In the genomic region with DNA sequence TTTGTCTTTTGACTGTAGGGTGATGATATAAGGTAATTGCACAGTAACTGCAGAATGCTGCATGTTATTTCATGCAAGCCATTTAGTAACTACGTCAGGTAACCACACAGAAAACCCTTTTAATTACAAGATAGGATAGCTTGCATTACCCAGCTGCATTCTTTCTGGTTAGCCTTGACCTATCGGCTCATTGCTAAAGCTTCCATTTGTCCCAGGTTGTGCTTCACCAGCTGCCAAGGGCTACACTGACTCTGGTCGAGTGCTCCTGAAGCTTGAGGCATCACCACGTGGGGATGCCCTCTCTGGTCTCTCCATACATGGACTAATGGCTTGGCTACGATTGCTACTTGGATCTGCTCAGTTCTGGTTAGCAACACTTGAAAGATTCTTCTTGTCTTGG, we compare ENCODE assay signal across 20 cellular contexts.
A peak's percentile ranks its signal among the peaks of the same experiment; 100 is the strongest.
DNase-seq lines count a peak whose midpoint lies in the region; ATAC-seq and TF ChIP-seq lines count a peak whose summit lies in the region.
"Had no signal": no experiment of that assay in that cellular context is flagged by ENCODE, and none has a peak within 500 bp of the region (broad histone marks: within the 10 kb centered on the region; RNA-seq: fewer than 3 reads in every experiment).

No MANE protein-coding gene starts in this region.

- H2AK5ac ChIP-seq in IMR-90 (ENCODE audit: low read depth, low read length) = no peak overlapping the region

- H3K4me3 ChIP-seq in IMR-90 (ENCODE audit: insufficient read depth, low read depth, low read length) (no peak overlapping the region), astrocyte of the spinal cord (ENCODE audit: low read depth, low read length) (no peak overlapping the region)
- H3K4me3 ChIP-seq: BLaER1, HAP-1 had no signal

- peaks cover 4% of the 10 kb centered on the region for H3K9me3 Mint-ChIP-seq in activated T-helper 17 cell treated with anti-CD3 and anti-CD28 coated beads, Interleukin-2, amount 50 U/mL, for 72 hours
- H3K9me3 Mint-ChIP-seq: CD4-positive, alpha-beta T cell had no signal

- H3K4me1 ChIP-seq in IMR-90 (ENCODE audit: control insufficient read depth, insufficient read depth, low read length) = no peaks in the 10 kb centered on the region; the same call in 1 of the 2 replicates
- H3K4me1 ChIP-seq: BLaER1, HAP-1 had no signal

- H4K8ac ChIP-seq in IMR-90 (ENCODE audit: low read depth in 2 of 2, low read length in 2 of 2) = no peak overlapping the region

- H4K20me1 ChIP-seq in IMR-90 (ENCODE audit: insufficient read depth, low read length) = no peaks in the 10 kb centered on the region
- H4K20me1 ChIP-seq: BLaER1 had no signal

- H3K18ac ChIP-seq in IMR-90 (ENCODE audit: low read depth, low read length) = no peak overlapping the region

- H3K36me3 Mint-ChIP-seq in activated T-helper 17 cell treated with anti-CD3 and anti-CD28 coated beads, Interleukin-2, amount 50 U/mL, for 72 hours (ENCODE audit: low read depth) = no peaks in the 10 kb centered on the region

- no peaks in the 10 kb centered on the region for H3K79me1 ChIP-seq in IMR-90 (ENCODE audit: low read depth in 1 of 2, low read length in 2 of 2)

- intact Hi-C loops in IMR-90 (cut with micrococcal nuclease) = no loop called here

- dilution Hi-C loops in IMR-90 (cut with HindIII; ENCODE audit: low sequenced_read_pairs, unreplicated experiment) = no loop called here

- H3K4ac ChIP-seq in IMR-90 (ENCODE audit: low read depth, low read length) = no peak overlapping the region

- TF ChIP-seq CTCF in IMR-90 (conservative IDR thresholded peaks at IDR 0.05; ENCODE audit: low read depth, low read length) = no peak
- no peak for TF ChIP-seq CTCF in RWPE1 (conservative IDR thresholded peaks at IDR 0.05; ENCODE audit: low read depth)
- no peak for TF ChIP-seq CTCF in astrocyte of the spinal cord (IDR thresholded peaks at IDR 0.05; ENCODE audit: low read depth, low read length)

- H4K91ac ChIP-seq in IMR-90 (ENCODE audit: insufficient read depth, low read depth, low read length) = no peak overlapping the region

- no peaks in the 10 kb centered on the region for H3K4me1 Mint-ChIP-seq in activated T-helper 17 cell treated with anti-CD3 and anti-CD28 coated beads, Interleukin-2, amount 50 U/mL, for 72 hours

- no peak overlapping the region for H2AFZ ChIP-seq in IMR-90 (replicated peaks; ENCODE audit: low read length, poor library complexity)

- no peak overlapping the region for H3K14ac ChIP-seq in IMR-90 (replicated peaks; ENCODE audit: low read depth, low read length)

- no peaks in the 10 kb centered on the region for H3K36me3 ChIP-seq in IMR-90 (ENCODE audit: control insufficient read depth, insufficient read depth, low read length)
- H3K36me3 ChIP-seq: BLaER1, HAP-1 had no signal

- BruUV-seq in IMR-90 (replicated peaks; lab: Mats Ljungman, UMichigan) = no TSS peak

- no peak overlapping the region for H2BK5ac ChIP-seq in IMR-90 (ENCODE audit: low read depth, low read length, poor library complexity, severe bottlenecking)

- H2BK20ac ChIP-seq in IMR-90 (ENCODE audit: low read depth, low read length) = no peak overlapping the region

- H3K9me1 ChIP-seq in IMR-90 (ENCODE audit: insufficient read depth, low read length) = no peaks in the 10 kb centered on the region

- H4K5ac ChIP-seq in IMR-90 (ENCODE audit: low read depth, low read length) = no peak overlapping the region

- no peak overlapping the region for H3K27ac ChIP-seq in IMR-90 (ENCODE audit: insufficient read depth, low read length)
- H3K27ac ChIP-seq in RWPE1 = no peak overlapping the region
- H3K27ac ChIP-seq: BLaER1 had no signal

- H2BK15ac ChIP-seq in IMR-90 (ENCODE audit: low read depth, low read length) = no peak overlapping the region

- H3K9ac ChIP-seq in IMR-90 (ENCODE audit: low read depth, low read length) = no peak overlapping the region
- H3K9ac ChIP-seq: BLaER1 had no signal

- no peak for TF ChIP-seq POLR2A in IMR-90 (IDR thresholded peaks at IDR 0.05; ENCODE audit: low read depth, low read length)

- H3K9me3 ChIP-seq in IMR-90 (ENCODE audit: control insufficient read depth, insufficient read depth, low read length) = no peaks in the 10 kb centered on the region
- H3K9me3 ChIP-seq: BLaER1, HAP-1 had no signal

- peak; percentile 1 for DNase-seq in IMR-90
- DNase-seq in RWPE1 (ENCODE audit: low spot score) = peak; percentile 38
- peak; percentile 2 for DNase-seq in astrocyte of the spinal cord (ENCODE audit: low read depth, low spot score)
- peak; percentile 8 for DNase-seq in iris pigment epithelial cell (ENCODE audit: low read depth)
- DNase-seq in UCSD-AML1 (lab: John Stamatoyannopoulos, UW; ENCODE audit: unreplicated experiment) = no peak
- no peak for DNase-seq in AG08395 (ENCODE audit: low spot score)
- no peak for DNase-seq in HT-29 (ENCODE audit: low spot score)
- DNase-seq: CD4-positive, alpha-beta T cell; COR-L47; DMS79; Kasumi-1; NCI-H187; NCI-H345; NCI-H524; NCI-H82; OCI-M1; Right ventricle myocardium superior had no signal

- H3K4me2 ChIP-seq in IMR-90 (ENCODE audit: low read depth, low read length) = no peak overlapping the region
- H3K4me2 ChIP-seq: BLaER1 had no signal

- H3K27me3 Mint-ChIP-seq in activated T-helper 17 cell treated with anti-CD3 and anti-CD28 coated beads, Interleukin-2, amount 50 U/mL, for 72 hours = no peaks in the 10 kb centered on the region
- H3K27me3 Mint-ChIP-seq: CD4-positive, alpha-beta T cell had no signal

- H3K4me3 Mint-ChIP-seq in activated T-helper 17 cell treated with anti-CD3 and anti-CD28 coated beads, Interleukin-2, amount 50 U/mL, for 72 hours = no peak overlapping the region
- H3K4me3 Mint-ChIP-seq: CD4-positive, alpha-beta T cell had no signal

- no peak overlapping the region for H2AK9ac ChIP-seq in IMR-90 (replicated peaks; ENCODE audit: low read depth, low read length, poor library complexity)

- H2BK120ac ChIP-seq in IMR-90 (ENCODE audit: low read depth, low read length) = no peak overlapping the region

- POLR2A ChIA-PET in IMR-90 (lab: Charles Lee; ENCODE audit: unreplicated experiment) (no interaction called here), RWPE1 (lab: Yijun Ruan, JAX; ENCODE audit: low non-redundant PET) (no interaction called here)

- H3K27ac Mint-ChIP-seq in activated T-helper 17 cell treated with anti-CD3 and anti-CD28 coated beads, Interleukin-2, amount 50 U/mL, for 72 hours = no peak overlapping the region
- H3K27ac Mint-ChIP-seq: CD4-positive, alpha-beta T cell had no signal

- H3K56ac ChIP-seq in IMR-90 (ENCODE audit: extremely low read depth, insufficient read depth, low read length) = no peak overlapping the region

- H3K27me3 ChIP-seq in IMR-90 (ENCODE audit: control insufficient read depth, insufficient read depth, low read length) = no peaks in the 10 kb centered on the region
- H3K27me3 ChIP-seq: BLaER1 had no signal

- ATAC-seq in IMR-90 (ENCODE audit: low read depth) = no peak; the same call in 1 of the 2 replicates
- no peak for ATAC-seq in activated T-helper 17 cell treated with anti-CD3 and anti-CD28 coated beads, Interleukin-2, amount 50 U/mL, for 72 hours (replicated peaks)

- WGBS in IMR-90 (ENCODE audit: extremely low coverage in 2 of 2, insufficient read length in 1 of 2), 2 experiments = 88% methylated on average over 1 of the region's 5 CpGs; no CpG with 5 or more reads in 1 of the 2 experiments

- no peak for TF ChIP-seq RAD21 in IMR-90 (IDR thresholded peaks at IDR 0.05; ENCODE audit: low read length)

- in situ Hi-C loops in IMR-90 (cut with MboI; ENCODE audit: low sequenced_read_pairs) = no loop called here
- in situ Hi-C loops in astrocyte of the spinal cord (cut with HindIII; ENCODE audit: low sequenced_read_pairs) = no loop called here

- H3K23ac ChIP-seq in IMR-90 (ENCODE audit: low read depth, low read length) = 0 out of 2 replicates have a peak overlapping the region, but pooled peaks have one; percentile 4

- CTCF ChIA-PET in IMR-90 (lab: Yijun Ruan, JAX) (no interaction called here), RWPE1 (lab: Yijun Ruan, JAX) (interaction anchor here (0.5 to 1.1 kb wide), 4 partner anchors 12 to 100 kb away, joined by 3 read pairs; no protein-coding TSS in a partner anchor)

TF ChIP-seq in IMR-90, 13 proteins besides CTCF, POLR2A, EP300 and RAD21:
- TF ChIP-seq NFE2L2 (IDR thresholded peaks at IDR 0.05; ENCODE audit: low read depth, low read length) = no peak
- no peak for TF ChIP-seq MAZ (IDR thresholded peaks at IDR 0.05; ENCODE audit: borderline replicate concordance, low read depth, low read length)
- TF ChIP-seq MXI1 (IDR thresholded peaks at IDR 0.05; ENCODE audit: borderline replicate concordance, low read depth, low read length) = no peak
- no peak for TF ChIP-seq FOS (IDR thresholded peaks at IDR 0.05; ENCODE audit: low read depth, low read length)
- TF ChIP-seq CEBPB (IDR thresholded peaks at IDR 0.05; ENCODE audit: low read depth, low read length) = no peak
- TF ChIP-seq, protein P1, sequence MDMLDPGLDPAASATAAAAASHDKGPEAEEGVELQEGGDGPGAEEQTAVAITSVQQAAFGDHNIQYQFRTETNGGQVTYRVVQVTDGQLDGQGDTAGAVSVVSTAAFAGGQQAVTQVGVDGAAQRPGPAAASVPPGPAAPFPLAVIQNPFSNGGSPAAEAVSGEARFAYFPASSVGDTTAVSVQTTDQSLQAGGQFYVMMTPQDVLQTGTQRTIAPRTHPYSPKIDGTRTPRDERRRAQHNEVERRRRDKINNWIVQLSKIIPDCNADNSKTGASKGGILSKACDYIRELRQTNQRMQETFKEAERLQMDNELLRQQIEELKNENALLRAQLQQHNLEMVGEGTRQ (IDR thresholded peaks at IDR 0.05; ENCODE audit: low read depth, low read length) = no peak
- TF ChIP-seq ELK1 (IDR thresholded peaks at IDR 0.05; ENCODE audit: borderline replicate concordance, low read depth, low read length) = no peak
- TF ChIP-seq CHD1 (IDR thresholded peaks at IDR 0.05; ENCODE audit: low read depth, low read length) = no peak
- TF ChIP-seq SMC3 (IDR thresholded peaks at IDR 0.05; ENCODE audit: low read depth, low read length) = no peak
- no peak for TF ChIP-seq BHLHE40 (IDR thresholded peaks at IDR 0.05; ENCODE audit: low read depth, low read length)
- TF ChIP-seq RFX5 (IDR thresholded peaks at IDR 0.05; ENCODE audit: low read depth, low read length) = no peak
- no peak for TF ChIP-seq RCOR1 (IDR thresholded peaks at IDR 0.05; ENCODE audit: insufficient replicate concordance, low read length)
- no peak for TF ChIP-seq MAFK (IDR thresholded peaks at IDR 0.05; ENCODE audit: low read depth, low read length)

Comparison
In these comparisons a context has a peak if more than half of its experiments do, and no peak if none do; other contexts are left out.
1. DNase-seq: peak in IMR-90 (single experiment), RWPE1 (single experiment), astrocyte of the spinal cord (single experiment) and iris pigment epithelial cell (single experiment); none in UCSD-AML1 (single experiment), AG08395 (single experiment) and HT-29 (single experiment).